In genomic region chr1:226308723-226309397, GRCh38 we compare ENCODE assay signal across 1 cellular context.
TF ChIP-seq lines count a peak whose summit lies in the region.

Gene LIN9 (minus strand): TSS chr1:226309164. CDS start chr1:226309139, 25 bp downstream.

TF ChIP-seq in K562, 482 proteins besides CTCF, POLR2A, EP300 and RAD21 (continued from another document and continues in another):
- TF ChIP-seq ZNF407 (IDR thresholded peaks at IDR 0.05; ENCODE audit: low read depth) (no peak), EGR1 (conservative IDR thresholded peaks at IDR 0.05) (peak; percentile 47; the same call in 1 of the 2 replicates), POU5F1 (IDR thresholded peaks at IDR 0.05; ENCODE audit: borderline replicate concordance, low read depth, low read length, partially characterized antibody) (no peak), POLR3G (IDR thresholded peaks at IDR 0.05; ENCODE audit: extremely low read depth, insufficient read length, insufficient replicate concordance) (no peak), PRPF4 (IDR thresholded peaks at IDR 0.05; ENCODE audit: insufficient read depth, low read depth, low read length, poor library complexity, severe bottlenecking) (peak; percentile 58), ZNF57 (CRISPR knock-in tag; IDR thresholded peaks at IDR 0.05) (no peak), MAZ (CRISPR knock-in tag; conservative IDR thresholded peaks at IDR 0.05 in 1 of 2, IDR thresholded peaks at IDR 0.05 in 1 of 2) (peak; percentile 77 to 89), HMG20A (CRISPR knock-in tag; conservative IDR thresholded peaks at IDR 0.05) (no peak), JUNB (CRISPR knock-in tag; conservative IDR thresholded peaks at IDR 0.05) (no peak), MECOM (CRISPR knock-in tag; IDR thresholded peaks at IDR 0.05) (no peak), FOSL1 (tag; conservative IDR thresholded peaks at IDR 0.05) (no peak; the same call in 1 of the 2 replicates), NR2F6 (CRISPR knock-in tag; IDR thresholded peaks at IDR 0.05) (no peak), NR3C1 (CRISPR knock-in tag; IDR thresholded peaks at IDR 0.05) (no peak; the same call in none of the 2 replicates), AFF1 (IDR thresholded peaks at IDR 0.05; ENCODE audit: low read depth in 1 of 2, partially characterized antibody in 2 of 2) (peak; percentile 56 to 57), HCFC1 (IDR thresholded peaks at IDR 0.05; ENCODE audit: low read depth, low read length) (peak; percentile 12; the same call in 1 of the 2 replicates), CAMTA2 (CRISPR knock-in tag; conservative IDR thresholded peaks at IDR 0.05) (no peak), E2F3 (CRISPR knock-in tag; IDR thresholded peaks at IDR 0.05) (peak; percentile 74), FOXA1 (IDR thresholded peaks at IDR 0.05; ENCODE audit: borderline replicate concordance) (no peak), SMARCA5 (IDR thresholded peaks at IDR 0.05) (0 out of 2 replicates have a peak, but pooled peaks have one; percentile 23), U2AF2 (optimal IDR thresholded peaks at IDR 0.05; ENCODE audit: low read depth, low read length) (no peak), SNIP1 (IDR thresholded peaks at IDR 0.05; ENCODE audit: low read depth) (no peak), GATAD2B (IDR thresholded peaks at IDR 0.05; ENCODE audit: borderline replicate concordance) (peak; percentile 96), SIN3B (IDR thresholded peaks at IDR 0.05; ENCODE audit: low read depth) (peak; percentile 50; the same call in 1 of the 2 replicates), MEF2D (tag; conservative IDR thresholded peaks at IDR 0.05; ENCODE audit: low read depth) (no peak), ZKSCAN8 (CRISPR knock-in tag; IDR thresholded peaks at IDR 0.05) (no peak), ZNF232 (CRISPR knock-in tag; IDR thresholded peaks at IDR 0.05) (0 out of 2 replicates have a peak, but pooled peaks have one; percentile 13), ATF2 (CRISPR knock-in tag; IDR thresholded peaks at IDR 0.05) (no peak), SIN3A (IDR thresholded peaks at IDR 0.05; ENCODE audit: borderline replicate concordance in 2 of 2, control insufficient read depth in 1 of 2, low read depth in 2 of 2, low read length in 2 of 2) (peak; percentile 48 to 55; a peak in 2 of 4 replicates), USF1 (CRISPR knock-in tag; IDR thresholded peaks at IDR 0.05) (no peak), MTA3 (IDR thresholded peaks at IDR 0.05; ENCODE audit: borderline replicate concordance) (peak; percentile 73; the same call in 1 of the 2 replicates), STAG1 (CRISPR knock-in tag; IDR thresholded peaks at IDR 0.05; ENCODE audit: borderline replicate concordance) (no peak), TGIF2 (CRISPR knock-in tag; IDR thresholded peaks at IDR 0.05) (0 out of 2 replicates have a peak, but pooled peaks have one; percentile 16), ZNF584 (CRISPR knock-in tag; IDR thresholded peaks at IDR 0.05; ENCODE audit: low read depth) (peak; percentile 50), ZBTB8A (IDR thresholded peaks at IDR 0.05; ENCODE audit: partially characterized antibody) (no peak), TAF1 (IDR thresholded peaks at IDR 0.05; ENCODE audit: control insufficient read depth, extremely low read depth, insufficient read depth, low read length, severe bottlenecking) (peak; percentile 98), MTF1 (CRISPR knock-in tag; IDR thresholded peaks at IDR 0.05; ENCODE audit: borderline replicate concordance) (0 out of 2 replicates have a peak, but pooled peaks have one; percentile 28), ARID1B (IDR thresholded peaks at IDR 0.05) (0 out of 2 replicates have a peak, but pooled peaks have one; percentile 4), CTBP1 (IDR thresholded peaks at IDR 0.05; ENCODE audit: borderline replicate concordance) (peak; percentile 65; the same call in 1 of the 2 replicates), TFAP4 (CRISPR knock-in tag; IDR thresholded peaks at IDR 0.05; ENCODE audit: borderline replicate concordance) (peak; percentile 48; the same call in 1 of the 2 replicates), ELF1 (tag; IDR thresholded peaks at IDR 0.05) (no peak), ZFP91 (CRISPR knock-in tag; IDR thresholded peaks at IDR 0.05) (no peak), PHF20 (IDR thresholded peaks at IDR 0.05; ENCODE audit: partially characterized antibody) (peak; percentile 37), ZNF316 (IDR thresholded peaks at IDR 0.05) (peak; percentile 35; the same call in 1 of the 2 replicates), ZKSCAN3 (CRISPR knock-in tag; IDR thresholded peaks at IDR 0.05) (no peak), TAF7 (tag; IDR thresholded peaks at IDR 0.05) (peak; percentile 97), MXI1 (IDR thresholded peaks at IDR 0.05; ENCODE audit: low read depth, low read length) (no peak), PCBP1 (IDR thresholded peaks at IDR 0.05; ENCODE audit: low read depth, low read length, poor library complexity, severe bottlenecking) (peak; percentile 33), TCFL5 (CRISPR knock-in tag; conservative IDR thresholded peaks at IDR 0.05) (no peak), TRIM24 (IDR thresholded peaks at IDR 0.05) (0 out of 4 replicates have a peak, but pooled peaks have one; percentile 11 to 33), FUS (optimal IDR thresholded peaks at IDR 0.05; ENCODE audit: low read depth, low read length) (no peak), CREM (IDR thresholded peaks at IDR 0.05; ENCODE audit: low read depth) (peak; percentile 62; the same call in 1 of the 2 replicates), ZBTB17 (CRISPR knock-in tag; IDR thresholded peaks at IDR 0.05) (peak; percentile 26; the same call in 1 of the 2 replicates), ZC3H4 (CRISPR knock-in tag; IDR thresholded peaks at IDR 0.05; ENCODE audit: borderline replicate concordance) (no peak), GTF2F1 (IDR thresholded peaks at IDR 0.05; ENCODE audit: low read depth, low read length) (no peak)
